ENCODE assay signal across 10 cellular contexts in genomic region chr14:70919774-70920173, GRCh38. TPM values are rescaled to one million over a fixed set of nuclear protein-coding genes. Genes with fewer than 3 reads are reported as not detected.
DNase-seq lines count a peak whose midpoint lies in the region; ATAC-seq, FAIRE-seq and TF ChIP-seq lines count a peak whose summit lies in the region.
"Had no signal": no experiment of that assay in that cellular context is flagged by ENCODE, and none has a peak within 500 bp of the region (broad histone marks: within the 10 kb centered on the region; RNA-seq: fewer than 3 reads in every experiment).

No MANE protein-coding gene starts in this region.

- ATAC-seq in HepG2 = no peak
- ATAC-seq in HG03469 (IDR thresholded peaks at IDR 0.05; ENCODE audit: unreplicated experiment) = no peak

- DNase-seq in HT1080 (ENCODE audit: low read depth) = peak; percentile 83
- peak; percentile 64 for DNase-seq in astrocyte of the hippocampus (ENCODE audit: low read depth, low spot score)
- DNase-seq in HepG2 (ENCODE audit: low spot score) = no peak
- no peak for DNase-seq in HT-29 (ENCODE audit: low spot score)
- DNase-seq in coronary artery (ENCODE audit: low spot score) = no peak
- no peak for DNase-seq in GM10248 (ENCODE audit: extremely low spot score)
- DNase-seq: erythroblast, NCI-H526 treated with DMSO at 0.1 percent for 48 hours had no signal

- peaks cover 0 to 31% (median 24%) of the 10 kb centered on the region in 11 experiments; a peak in 19 of 22 replicates for H3K9me3 ChIP-seq in BLaER1 treated with 17β-estradiol and CSF1 and Interleukin-3, amounts not matched to agents 10 nM and 100 nM (replicated peaks in 1 of 11)
- no peaks in the 10 kb centered on the region for H3K9me3 ChIP-seq in HepG2 (ENCODE audit: low read length)

- H2AFZ ChIP-seq in HepG2 (ENCODE audit: low read length) = no peak overlapping the region

- peaks cover 93% of the 10 kb centered on the region for H3K79me2 ChIP-seq in HepG2 (ENCODE audit: insufficient read depth, low read length)

- H3K9ac ChIP-seq in BLaER1 treated with 17β-estradiol and CSF1 and Interleukin-3, amounts not matched to agents 10 nM and 100 nM = no peak overlapping the region; a peak in 1 of 22 replicates
- H3K9ac ChIP-seq in HepG2 (ENCODE audit: insufficient read depth, low read depth, low read length) = no peak overlapping the region

- TF ChIP-seq CTCF in HepG2 (CRISPR knock-in tag; IDR thresholded peaks at IDR 0.05) (no peak), coronary artery (IDR thresholded peaks at IDR 0.05) (no peak), GM10248 (IDR thresholded peaks at IDR 0.05; ENCODE audit: control extremely low read depth, extremely low read depth, low read depth, missing control alignments) (no peak)

- 0 out of 22 replicates have a peak overlapping the region, but pooled peaks of 2 of the 11 experiments have one; percentile 19 to 37 for H3K27ac ChIP-seq in BLaER1 treated with 17β-estradiol and CSF1 and Interleukin-3, amounts not matched to agents 10 nM and 100 nM
- H3K27ac ChIP-seq in HepG2 (ENCODE audit: extremely low read length, insufficient read depth, low read length) (no peak overlapping the region), coronary artery (no peak overlapping the region)

- WGBS in HepG2 (ENCODE audit: low lambda C conversion rate) = 92% methylated on average over 3 of the region's 3 CpGs

- no peak for TF ChIP-seq RAD21 in HepG2 (CRISPR knock-in tag; IDR thresholded peaks at IDR 0.05)

- in situ Hi-C loops in HepG2 (cut with HindIII; ENCODE audit: extremely low pct_ligation_motif_present, low pct_unique_long_range_greater_than_20kb) = no loop called here

- H3K4me1 ChIP-seq in BLaER1 treated with 17β-estradiol and CSF1 and Interleukin-3, amounts not matched to agents 10 nM and 100 nM = peaks cover 16 to 35% (median 22%) of the 10 kb centered on the region in 10 experiments
- H3K4me1 ChIP-seq in HepG2 (ENCODE audit: insufficient read depth, low read length) = peaks cover 13% of the 10 kb centered on the region

- TF ChIP-seq EP300 in HepG2 (IDR thresholded peaks at IDR 0.05; ENCODE audit: low read depth in 2 of 2, low read length in 2 of 2) = no peak
- no peak for TF ChIP-seq EP300 in HepG2 (CRISPR knock-in tag; IDR thresholded peaks at IDR 0.05; ENCODE audit: borderline replicate concordance)

- H3K27me3 ChIP-seq in BLaER1 treated with 17β-estradiol and CSF1 and Interleukin-3, amounts not matched to agents 10 nM and 100 nM = no peaks in the 10 kb centered on the region
- no peaks in the 10 kb centered on the region for H3K27me3 ChIP-seq in HepG2 (ENCODE audit: control insufficient read depth in 1 of 2, insufficient read depth in 2 of 2, low read length in 2 of 2)

- POLR2A ChIA-PET in HepG2 (lab: Yijun Ruan, JAX) = no interaction called here
- POLR2A ChIA-PET in GM10248 (lab: Yijun Ruan, JAX) = interaction anchor here (0.6 kb wide), 1 partner anchor 12 kb away, joined by 7 read pairs; no protein-coding TSS in a partner anchor

- peaks cover 20 to 100% (median 67%) of the 10 kb centered on the region in 11 experiments; a peak in 21 of 22 replicates for H4K20me1 ChIP-seq in BLaER1 treated with 17β-estradiol and CSF1 and Interleukin-3, amounts not matched to agents 10 nM and 100 nM
- peaks cover 35% of the 10 kb centered on the region for H4K20me1 ChIP-seq in HepG2 (ENCODE audit: insufficient read depth, low read length)

- H3K4me3 ChIP-seq in BLaER1 treated with 17β-estradiol and CSF1 and Interleukin-3, amounts not matched to agents 10 nM and 100 nM = no peak overlapping the region
- H3K4me3 ChIP-seq in HepG2 (replicated peaks in 1 of 3; ENCODE audit: insufficient read depth in 1 of 3, low read depth in 2 of 3, low read length in 3 of 3) = no peak overlapping the region
- no peak overlapping the region for H3K4me3 ChIP-seq in coronary artery

- BruUV-seq in HepG2 (replicated peaks; lab: Mats Ljungman, UMichigan) = no TSS peak

- no peak for FAIRE-seq in HepG2 (lab: Jason Lieb, UNC)

- H3K4me2 ChIP-seq in BLaER1 treated with 17β-estradiol and CSF1 and Interleukin-3, amounts not matched to agents 10 nM and 100 nM = peak overlapping the region; percentile 36 to 86 (median 53)
- H3K4me2 ChIP-seq in HepG2 (ENCODE audit: low read depth, low read length) = no peak overlapping the region

- peaks cover 6 to 33% (median 28%) of the 10 kb centered on the region in 11 experiments; a peak in 21 of 22 replicates for H3K36me3 ChIP-seq in BLaER1 treated with 17β-estradiol and CSF1 and Interleukin-3, amounts not matched to agents 10 nM and 100 nM
- H3K36me3 ChIP-seq in HepG2 (replicated peaks in 1 of 2; ENCODE audit: control insufficient read depth in 1 of 2, insufficient read depth in 2 of 2, low read length in 2 of 2) = peaks cover 3 to 8% of the 10 kb centered on the region in 2 experiments; a peak in 3 of 5 replicates

- intact Hi-C loops in HepG2 (cut with micrococcal nuclease; ENCODE audit: unreplicated experiment) = no loop called here

- CTCF ChIA-PET in HepG2 (lab: Yijun Ruan, JAX; ENCODE audit: low intra/inter-chr PET ratio, low total read pairs) = no interaction called here
- CTCF ChIA-PET in GM10248 (lab: Yijun Ruan, JAX) = interaction anchor here (1.3 to 5.6 kb wide), 5 partner anchors 8 to 102 kb away, joined by 3 to 46 read pairs (median 6); partner anchors contain the start of gene PCNX1

- TF ChIP-seq POLR2A in HepG2 (IDR thresholded peaks at IDR 0.05; ENCODE audit: insufficient read depth in 1 of 2, low read depth in 2 of 2, low read length in 2 of 2) = no peak

TF ChIP-seq in HepG2, 621 proteins besides CTCF, POLR2A, EP300 and RAD21:
- TF ChIP-seq PCBP1 (IDR thresholded peaks at IDR 0.05; ENCODE audit: borderline replicate concordance, low read depth, low read length) = 0 out of 2 replicates have a peak, but pooled peaks have one; percentile 5
- TF ChIP-seq, protein P1, sequence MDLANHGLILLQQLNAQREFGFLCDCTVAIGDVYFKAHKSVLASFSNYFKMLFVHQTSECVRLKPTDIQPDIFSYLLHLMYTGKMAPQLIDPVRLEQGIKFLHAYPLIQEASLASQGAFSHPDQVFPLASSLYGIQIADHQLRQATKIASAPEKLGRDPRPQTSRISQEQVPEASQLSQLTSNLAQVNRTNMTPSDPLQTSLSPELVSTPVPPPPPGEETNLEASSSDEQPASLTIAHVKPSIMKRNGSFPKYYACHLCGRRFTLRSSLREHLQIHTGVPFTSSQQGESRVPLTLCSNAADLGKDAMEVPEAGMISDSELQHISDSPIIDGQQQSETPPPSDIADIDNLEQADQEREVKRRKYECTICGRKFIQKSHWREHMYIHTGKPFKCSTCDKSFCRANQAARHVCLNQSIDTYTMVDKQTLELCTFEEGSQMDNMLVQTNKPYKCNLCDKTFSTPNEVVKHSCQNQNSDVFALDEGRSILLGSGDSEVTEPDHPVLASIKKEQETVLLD (CRISPR knock-in tag; IDR thresholded peaks at IDR 0.05; ENCODE audit: low read depth) = no peak
- TF ChIP-seq FLYWCH1 (CRISPR knock-in tag; IDR thresholded peaks at IDR 0.05) = no peak
- TF ChIP-seq HNRNPK (IDR thresholded peaks at IDR 0.05; ENCODE audit: low read depth, low read length, poor library complexity, severe bottlenecking) = peak; percentile 48

RNA-seq across cellular contexts. Expression of gene PCNX1, which starts 12.5 kb away (rescaled TPM):
- 27.7 and 28.4 TPM in 2 replicates for total RNA-seq in HT1080 (2014; rRNA removed; shearing (Covaris generic))
- polyA plus RNA-seq in HT1080 (2015; cell fraction: cytosol; rRNA removed) = 13.7 and 19.1 TPM in 2 replicates
- polyA plus RNA-seq in HT1080 (2015; cell fraction: nucleus; rRNA removed) = 35.7 and 41.1 TPM in 2 replicates
- total RNA-seq in HepG2 (2016; rRNA removed; fragmentation: Illumina TruSeq; extraction: Trizol) = 24.9 and 25.8 TPM in 2 replicates
- total RNA-seq in HepG2 (2016; cell fraction: cytosol; rRNA removed; fragmentation: Illumina TruSeq; extraction: Trizol; ENCODE audit: low read depth) = 20.2 and 22.1 TPM in 2 replicates
- total RNA-seq in HepG2 (2016; cell fraction: insoluble cytoplasmic fraction; rRNA removed; fragmentation: Illumina TruSeq; extraction: Trizol) = 21.5 and 23.3 TPM in 2 replicates
- 15.6 and 18.2 TPM in 2 replicates for total RNA-seq in HepG2 (2016; cell fraction: membrane; rRNA removed; fragmentation: Illumina TruSeq; extraction: Trizol)
- 49.9 and 59.2 TPM in 2 replicates for total RNA-seq in HepG2 (2016; cell fraction: nucleus; rRNA removed; fragmentation: Illumina TruSeq; extraction: Trizol)
- 25.1 and 30.3 TPM in 2 replicates for polyA plus RNA-seq in HepG2 (2011; rRNA removed)
- polyA plus RNA-seq in HepG2 (2011; cell fraction: cytosol; rRNA removed) = 15.9 and 19.5 TPM in 2 replicates
- polyA plus RNA-seq in HepG2 (2011; cell fraction: nucleus; rRNA removed) = 30.1 and 32.5 TPM in 2 replicates
- 12.4 and 12.5 TPM in 2 replicates for polyA plus RNA-seq in HepG2 (2012)
- 2.1 and 2.3 TPM in 2 replicates for polyA plus RNA-seq in HepG2 (2016; cell fraction: cytosol; fragmentation: Illumina TruSeq; extraction: Trizol; ENCODE audit: low read depth)
- 14.1 and 16.0 TPM in 2 replicates for polyA plus RNA-seq in HepG2 (2016; cell fraction: insoluble cytoplasmic fraction; fragmentation: Illumina TruSeq; extraction: Trizol; ENCODE audit: low read depth)
- polyA plus RNA-seq in HepG2 (2016; cell fraction: membrane; fragmentation: Illumina TruSeq; extraction: Trizol; ENCODE audit: low read depth) = 3.2 and 4.8 TPM in 2 replicates
- 30.5 and 32.1 TPM in 2 replicates for polyA plus RNA-seq in HepG2 (2016; cell fraction: nucleus; fragmentation: Illumina TruSeq; extraction: Trizol; ENCODE audit: insufficient read depth, low read depth)
- 177 and 200 TPM in 2 replicates for polyA minus RNA-seq in HepG2 (2011; rRNA and poly(A)+ RNA removed; ENCODE audit: low replicate concordance)
- 61.3 and 74.0 TPM in 2 replicates for polyA minus RNA-seq in HepG2 (2011; cell fraction: cytosol; rRNA and poly(A)+ RNA removed)
- 155 and 160 TPM in 2 replicates for polyA minus RNA-seq in HepG2 (2011; cell fraction: nucleus; rRNA and poly(A)+ RNA removed)
- 10.9 and 11.8 TPM in 2 replicates for total RNA-seq in HT-29 (2014; rRNA removed; shearing (Covaris generic))

Comparison
In these comparisons a context has a peak if more than half of its experiments do, and no peak if none do; other contexts are left out.
1. DNase-seq: peak in HT1080 (single experiment) and astrocyte of the hippocampus (single experiment); none in HepG2 (single experiment), HT-29 (single experiment), coronary artery (single experiment) and GM10248 (single experiment).